In genomic region chr13:112055417-112056206, GRCh38 we compare ENCODE assay signal across 20 cellular contexts. TPM values are rescaled to one million over a fixed set of nuclear protein-coding genes. Genes with fewer than 3 reads are reported as not detected.
A peak's percentile ranks its signal among the peaks of the same experiment; 100 is the strongest.
DNase-seq lines count a peak whose midpoint lies in the region; ATAC-seq, FAIRE-seq and TF ChIP-seq lines count a peak whose summit lies in the region.
"Had no signal": no experiment of that assay in that cellular context is flagged by ENCODE, and none has a peak within 500 bp of the region (broad histone marks: within the 10 kb centered on the region; RNA-seq: fewer than 3 reads in every experiment).

No MANE protein-coding gene starts in this region.

- H3K9me3 ChIP-seq in T-helper 17 cell (ENCODE audit: control insufficient read depth, low read length, poor library complexity, severe bottlenecking) (no peaks in the 10 kb centered on the region), iPS-15b (ENCODE audit: control insufficient read depth, insufficient read depth, low read length) (no peaks in the 10 kb centered on the region), MG63 (no peaks in the 10 kb centered on the region)
- H3K9me3 ChIP-seq: transverse colon had no signal

- CTCF ChIA-PET in activated naive CD4-positive, alpha-beta T cell treated with anti-CD3 and anti-CD28 coated beads, Interleukin-2, amount 10 ng/mL, durations not matched to agents 7 days and 5 days (lab: Charles Lee), result no interaction called here

- H3K4me3 ChIP-seq in iPS-15b (ENCODE audit: low read depth, low read length) (peak overlapping the region; percentile 54), MG63 (no peak overlapping the region)
- H3K4me3 ChIP-seq: transverse colon had no signal

- no peak for TF ChIP-seq CTCF in D721Med (IDR thresholded peaks at IDR 0.05; ENCODE audit: insufficient read depth, missing control alignments)

- H3K36me3 ChIP-seq in iPS-15b (ENCODE audit: control insufficient read depth, insufficient read depth, low read length) (no peaks in the 10 kb centered on the region), MG63 (no peaks in the 10 kb centered on the region)
- H3K36me3 ChIP-seq: transverse colon had no signal

- FAIRE-seq in D721Med (lab: Jason Lieb, UNC), result no peak
- FAIRE-seq: GM18507 had no signal

- H3K9me3 Mint-ChIP-seq in activated naive CD4-positive, alpha-beta T cell treated with anti-CD3 and anti-CD28 coated beads, Interleukin-2, amount 10 ng/mL, durations not matched to agents 7 days and 5 days, result no peaks in the 10 kb centered on the region
- H3K9me3 Mint-ChIP-seq in stimulated activated memory B cell treated with anti-CD40 and anti-IgM and Interleukin-4, amounts not matched to agents 10 μg/mL and 1 μg/mL and 100 μg/mL, for 72 hours, result peaks cover 2% of the 10 kb centered on the region

- peaks cover 98% of the 10 kb centered on the region for H3K27me3 ChIP-seq in iPS-15b (ENCODE audit: control insufficient read depth, insufficient read depth, low read length)
- peaks cover 70% of the 10 kb centered on the region for H3K27me3 ChIP-seq in MG63

- peaks cover 3% of the 10 kb centered on the region for H3K36me3 Mint-ChIP-seq in activated naive CD4-positive, alpha-beta T cell treated with anti-CD3 and anti-CD28 coated beads, Interleukin-2, amount 10 ng/mL, durations not matched to agents 7 days and 5 days
- peaks cover 3% of the 10 kb centered on the region for H3K36me3 Mint-ChIP-seq in T-helper 17 cell (ENCODE audit: low read depth)
- H3K36me3 Mint-ChIP-seq in stimulated activated memory B cell treated with anti-CD40 and anti-IgM and Interleukin-4, amounts not matched to agents 10 μg/mL and 1 μg/mL and 100 μg/mL, for 72 hours, result no peaks in the 10 kb centered on the region

- H3K4me1 ChIP-seq in iPS-15b (ENCODE audit: control insufficient read depth, insufficient read depth, low read length), result peaks cover 3% of the 10 kb centered on the region

- peaks cover 93% of the 10 kb centered on the region for H3K27me3 Mint-ChIP-seq in activated naive CD4-positive, alpha-beta T cell treated with anti-CD3 and anti-CD28 coated beads, Interleukin-2, amount 10 ng/mL, durations not matched to agents 7 days and 5 days
- H3K27me3 Mint-ChIP-seq in T-helper 17 cell, result peaks cover 70% of the 10 kb centered on the region
- peaks cover 85% of the 10 kb centered on the region for H3K27me3 Mint-ChIP-seq in stimulated activated memory B cell treated with anti-CD40 and anti-IgM and Interleukin-4, amounts not matched to agents 10 μg/mL and 1 μg/mL and 100 μg/mL, for 72 hours

- no peak for ATAC-seq in T-helper 17 cell
- peak; percentile 31 for ATAC-seq in stimulated activated memory B cell treated with anti-CD40 and anti-IgM and Interleukin-4, amounts not matched to agents 10 μg/mL and 1 μg/mL and 100 μg/mL, for 72 hours
- ATAC-seq in GM21515 (IDR thresholded peaks at IDR 0.05; ENCODE audit: unreplicated experiment), result no peak

- no peaks in the 10 kb centered on the region for H3K4me1 Mint-ChIP-seq in activated naive CD4-positive, alpha-beta T cell treated with anti-CD3 and anti-CD28 coated beads, Interleukin-2, amount 10 ng/mL, durations not matched to agents 7 days and 5 days
- no peaks in the 10 kb centered on the region for H3K4me1 Mint-ChIP-seq in T-helper 17 cell
- H3K4me1 Mint-ChIP-seq in stimulated activated memory B cell treated with anti-CD40 and anti-IgM and Interleukin-4, amounts not matched to agents 10 μg/mL and 1 μg/mL and 100 μg/mL, for 72 hours, result no peaks in the 10 kb centered on the region

- H3K4me3 Mint-ChIP-seq in activated naive CD4-positive, alpha-beta T cell treated with anti-CD3 and anti-CD28 coated beads, Interleukin-2, amount 10 ng/mL, durations not matched to agents 7 days and 5 days, result peak overlapping the region; percentile 35
- no peak overlapping the region for H3K4me3 Mint-ChIP-seq in T-helper 17 cell
- no peak overlapping the region for H3K4me3 Mint-ChIP-seq in stimulated activated memory B cell treated with anti-CD40 and anti-IgM and Interleukin-4, amounts not matched to agents 10 μg/mL and 1 μg/mL and 100 μg/mL, for 72 hours

- no peak for DNase-seq in activated naive CD4-positive, alpha-beta T cell treated with anti-CD3 and anti-CD28 coated beads, Interleukin-2, amount 10 ng/mL, durations not matched to agents 7 days and 5 days
- DNase-seq in activated naive CD4-positive, alpha-beta T cell (lab: John Stamatoyannopoulos, UW), result no peak
- DNase-seq in T-helper 17 cell, result no peak
- no peak for DNase-seq in D721Med (ENCODE audit: insufficient read length, low spot score)
- DNase-seq in MG63, result no peak
- DNase-seq: activated CD4-positive, CD25-positive, alpha-beta regulatory T cell; activated T-cell treated with anti-CD3 and anti-CD28 coated beads, Interleukin-2, amount 50 U/mL, for 1 hour; DMS53; midbrain; NCI-H1694 treated with DMSO at 0.1 percent for 48 hours; NCI-H82; transverse colon had no signal

- no peak overlapping the region for H3K9ac ChIP-seq in iPS-15b (ENCODE audit: low read depth, low read length)

- H3K27ac Mint-ChIP-seq in activated naive CD4-positive, alpha-beta T cell treated with anti-CD3 and anti-CD28 coated beads, Interleukin-2, amount 10 ng/mL, durations not matched to agents 7 days and 5 days, result peak overlapping the region; percentile 82
- H3K27ac Mint-ChIP-seq in T-helper 17 cell, result peak overlapping the region; percentile 51
- no peak overlapping the region for H3K27ac Mint-ChIP-seq in stimulated activated memory B cell treated with anti-CD40 and anti-IgM and Interleukin-4, amounts not matched to agents 10 μg/mL and 1 μg/mL and 100 μg/mL, for 72 hours

RNA-seq across cellular contexts. Expression of gene SOX1, which starts 11.3 kb away (rescaled TPM):
- total RNA-seq in T-helper 17 cell, result not detected
- not detected in 2 replicates for total RNA-seq in MG63 (2014; rRNA removed; shearing (Covaris generic); ENCODE audit: low replicate concordance)
- total RNA-seq: glomerular endothelial cell, kidney epithelial cell, omental fat pad, skeletal muscle tissue, transverse colon had no signal
